ENCODE assay signal across 10 cellular contexts in genomic region chr7:41706228-41706930, GRCh38. TPM values are rescaled to one million over a fixed set of nuclear protein-coding genes. Genes with fewer than 3 reads are reported as not detected.
A peak's percentile ranks its signal among the peaks of the same experiment; 100 is the strongest.
DNase-seq lines count a peak whose midpoint lies in the region; ATAC-seq, FAIRE-seq and TF ChIP-seq lines count a peak whose summit lies in the region.
"Had no signal": no experiment of that assay in that cellular context is flagged by ENCODE, and none has a peak within 500 bp of the region (broad histone marks: within the 10 kb centered on the region; RNA-seq: fewer than 3 reads in every experiment).

No MANE protein-coding gene starts in this region.

- H3K9me3 ChIP-seq in parathyroid adenoma (ENCODE audit: control insufficient read depth, low read length): no peaks in the 10 kb centered on the region

- peak overlapping the region; percentile 75 for H3K4me3 Mint-ChIP-seq in activated T-helper 1 cell treated with anti-CD3 and anti-CD28 coated beads, Interleukin-12 subunit alpha, Interleukin-12 subunit beta, Interleukin-2, Interleukin-4 antibody, amounts not matched to agents 30 ng/mL and 10 ng/mL and 1 ng/mL, durations not matched to agents 14 hours and 24 hours and 36 hours
- peak overlapping the region in 4 of 5 donors; percentile 40 to 91 (median 90) for H3K4me3 Mint-ChIP-seq in immature natural killer cell

- no peak overlapping the region for H3K4me2 ChIP-seq in parathyroid adenoma (ENCODE audit: low read length)

- H3K27me3 Mint-ChIP-seq in activated T-helper 1 cell treated with anti-CD3 and anti-CD28 coated beads, Interleukin-12 subunit alpha, Interleukin-12 subunit beta, Interleukin-2, Interleukin-4 antibody, amounts not matched to agents 30 ng/mL and 10 ng/mL and 1 ng/mL, durations not matched to agents 14 hours and 24 hours and 36 hours (ENCODE audit: insufficient read depth): peaks cover 34% of the 10 kb centered on the region
- H3K27me3 Mint-ChIP-seq in immature natural killer cell (ENCODE audit: low read depth in 3 of 3): peaks cover 1 to 21% (median 2%) of the 10 kb centered on the region in 3 donors

- peaks cover 6% of the 10 kb centered on the region for H3K4me1 ChIP-seq in parathyroid adenoma

- H3K9ac ChIP-seq in parathyroid adenoma: peak overlapping the region; percentile 13

- peak; percentile 58 for DNase-seq in Daoy (ENCODE audit: low read depth)
- DNase-seq in activated T-helper 1 cell treated with anti-CD3 and anti-CD28 coated beads, Interleukin-12 subunit alpha, Interleukin-12 subunit beta, Interleukin-2, Interleukin-4 antibody, amounts not matched to agents 30 ng/mL and 10 ng/mL and 1 ng/mL, durations not matched to agents 14 hours and 24 hours and 36 hours (ENCODE audit: low spot score): no peak
- DNase-seq in immature natural killer cell: no peak
- DNase-seq in D721Med (ENCODE audit: insufficient read length, low spot score): no peak
- no peak for DNase-seq in NCI-H748 (lab: John Stamatoyannopoulos, UW; ENCODE audit: unreplicated experiment)
- DNase-seq: NCI-H510A treated with DMSO at 0.1 percent for 48 hours had no signal

- no peaks in the 10 kb centered on the region for H3K9me3 Mint-ChIP-seq in activated T-helper 1 cell treated with anti-CD3 and anti-CD28 coated beads, Interleukin-12 subunit alpha, Interleukin-12 subunit beta, Interleukin-2, Interleukin-4 antibody, amounts not matched to agents 30 ng/mL and 10 ng/mL and 1 ng/mL, durations not matched to agents 14 hours and 24 hours and 36 hours
- no peaks in the 10 kb centered on the region for H3K9me3 Mint-ChIP-seq in immature natural killer cell

- ATAC-seq in HG02623 (IDR thresholded peaks at IDR 0.05; ENCODE audit: unreplicated experiment): no peak
- no peak for ATAC-seq in GM18909 (IDR thresholded peaks at IDR 0.05; ENCODE audit: poor library complexity, unreplicated experiment)

- intact Hi-C loops in activated T-helper 1 cell treated with anti-CD3 and anti-CD28 coated beads, Interleukin-12 subunit alpha, Interleukin-12 subunit beta, Interleukin-2, Interleukin-4 antibody, amounts not matched to agents 30 ng/mL and 10 ng/mL and 1 ng/mL, durations not matched to agents 14 hours and 24 hours and 36 hours (cut with micrococcal nuclease): loop anchor here (10.0 kb wide), 2 partner anchors 178 to 1202 kb away; no protein-coding TSS in a partner anchor

- TF ChIP-seq CTCF in parathyroid adenoma (IDR thresholded peaks at IDR 0.05) (no peak), D721Med (IDR thresholded peaks at IDR 0.05; ENCODE audit: insufficient read depth, missing control alignments) (no peak)

- H3K4me3 ChIP-seq in parathyroid adenoma (ENCODE audit: low read depth, low read length): no peak overlapping the region

- H3K27ac ChIP-seq in parathyroid adenoma: no peak overlapping the region

- H3K27me3 ChIP-seq in parathyroid adenoma (ENCODE audit: control insufficient read depth, insufficient read depth, low read length): no peaks in the 10 kb centered on the region

- peak overlapping the region; percentile 81 for H2AFZ ChIP-seq in parathyroid adenoma

- no peak for FAIRE-seq in D721Med (lab: Jason Lieb, UNC)
- FAIRE-seq: bronchial epithelial cell had no signal

- H3K79me2 ChIP-seq in parathyroid adenoma: no peaks in the 10 kb centered on the region

- no peaks in the 10 kb centered on the region for H3K36me3 ChIP-seq in parathyroid adenoma (ENCODE audit: control insufficient read depth, insufficient read depth, low read length)

- peaks cover 8% of the 10 kb centered on the region for H3K4me1 Mint-ChIP-seq in activated T-helper 1 cell treated with anti-CD3 and anti-CD28 coated beads, Interleukin-12 subunit alpha, Interleukin-12 subunit beta, Interleukin-2, Interleukin-4 antibody, amounts not matched to agents 30 ng/mL and 10 ng/mL and 1 ng/mL, durations not matched to agents 14 hours and 24 hours and 36 hours (ENCODE audit: low read depth)
- H3K4me1 Mint-ChIP-seq in immature natural killer cell: peaks cover 19 to 24% of the 10 kb centered on the region in 2 donors

- H3K36me3 Mint-ChIP-seq in activated T-helper 1 cell treated with anti-CD3 and anti-CD28 coated beads, Interleukin-12 subunit alpha, Interleukin-12 subunit beta, Interleukin-2, Interleukin-4 antibody, amounts not matched to agents 30 ng/mL and 10 ng/mL and 1 ng/mL, durations not matched to agents 14 hours and 24 hours and 36 hours (ENCODE audit: low read depth): peaks cover 2% of the 10 kb centered on the region
- no peaks in the 10 kb centered on the region for H3K36me3 Mint-ChIP-seq in immature natural killer cell

- no peak overlapping the region for H3K27ac Mint-ChIP-seq in activated T-helper 1 cell treated with anti-CD3 and anti-CD28 coated beads, Interleukin-12 subunit alpha, Interleukin-12 subunit beta, Interleukin-2, Interleukin-4 antibody, amounts not matched to agents 30 ng/mL and 10 ng/mL and 1 ng/mL, durations not matched to agents 14 hours and 24 hours and 36 hours
- no peak overlapping the region for H3K27ac Mint-ChIP-seq in immature natural killer cell

RNA-seq across cellular contexts. Expression of gene INHBA, which starts 3.5 kb away (rescaled TPM):
- 84.7 and 102 TPM in 2 replicates for total RNA-seq in Daoy (2014; rRNA removed; shearing (Covaris generic))
- 1.9 and 2.5 TPM in 2 replicates for total RNA-seq in activated T-helper 1 cell treated with anti-CD3 and anti-CD28 coated beads, Interleukin-12 subunit alpha, Interleukin-12 subunit beta, Interleukin-2, Interleukin-4 antibody, amounts not matched to agents 30 ng/mL and 10 ng/mL and 1 ng/mL, durations not matched to agents 14 hours and 24 hours and 36 hours
- not detected for polyA plus RNA-seq in immature natural killer cell

Comparison
In these comparisons a context has a peak if more than half of its experiments do, and no peak if none do; other contexts are left out.
1. RNA of gene INHBA, which starts 3.5 kb away (total RNA-seq): 84.7 to 102 TPM in Daoy; 1.9 to 2.5 TPM in activated T-helper 1 cell treated with anti-CD3 and anti-CD28 coated beads, Interleukin-12 subunit alpha, Interleukin-12 subunit beta, Interleukin-2, Interleukin-4 antibody, amounts not matched to agents 30 ng/mL and 10 ng/mL and 1 ng/mL, durations not matched to agents 14 hours and 24 hours and 36 hours; every median in the first group is over 10 times any median in the second.